In genomic region chr12:116148844-116149243, GRCh38 we compare ENCODE assay signal across 24 cellular contexts.
A peak's percentile ranks its signal among the peaks of the same experiment; 100 is the strongest.
DNase-seq lines count a peak whose midpoint lies in the region; ATAC-seq and TF ChIP-seq lines count a peak whose summit lies in the region.
"Had no signal": no experiment of that assay in that cellular context is flagged by ENCODE, and none has a peak within 500 bp of the region (broad histone marks: within the 10 kb centered on the region; RNA-seq: fewer than 3 reads in every experiment).

No MANE protein-coding gene starts in this region.

- no peak overlapping the region for H3K27ac ChIP-seq in left ventricle myocardium inferior (replicated peaks)
- H3K27ac ChIP-seq in ascending aorta, result peak overlapping the region; percentile 50 to 55
- H3K27ac ChIP-seq in naive thymus-derived CD4-positive, alpha-beta T cell (ENCODE audit: low read depth, low read length), result no peak overlapping the region
- H3K27ac ChIP-seq: brain microvascular endothelial cell, esophagus squamous epithelium, neural progenitor cell, stomach, vagina had no signal

- H3K36me3 Mint-ChIP-seq in naive thymus-derived CD4-positive, alpha-beta T cell, result peaks cover 0 to 3% (median 0%) of the 10 kb centered on the region in 5 donors
- H3K36me3 Mint-ChIP-seq: immature natural killer cell, neural progenitor cell had no signal

- intact Hi-C loops in left ventricle myocardium superior (cut with micrococcal nuclease) (loop anchor here (10.0 kb wide), 2 partner anchors 76 to 134 kb away; no protein-coding TSS in a partner anchor), left ventricle myocardium inferior (cut with micrococcal nuclease) (loop anchor here (10.0 kb wide), 1 partner anchor 86 kb away; no protein-coding TSS in a partner anchor), ascending aorta (cut with DNase I) (no loop called here), lower leg skin (cut with DNase I; ENCODE audit: low total_unique reads) (no loop called here)
- intact Hi-C loops in naive thymus-derived CD4-positive, alpha-beta T cell (cut with micrococcal nuclease), result no loop called here

- H3K4me1 ChIP-seq in left ventricle myocardium inferior (peaks cover 81% of the 10 kb centered on the region), ascending aorta (peaks cover 6 to 46% of the 10 kb centered on the region in 2 donors)
- peaks cover 2 to 22% of the 10 kb centered on the region in 2 donors for H3K4me1 ChIP-seq in naive thymus-derived CD4-positive, alpha-beta T cell (ENCODE audit: control insufficient read depth in 2 of 2, insufficient read depth in 2 of 2, low read length in 2 of 2)

- CTCF ChIA-PET in naive thymus-derived CD4-positive, alpha-beta T cell (lab: Charles Lee), result no interaction called here

- H3K4me1 Mint-ChIP-seq in naive thymus-derived CD4-positive, alpha-beta T cell, result peaks cover 30 to 74% (median 67%) of the 10 kb centered on the region in 7 donors

- POLR2A ChIA-PET in naive thymus-derived CD4-positive, alpha-beta T cell (lab: Charles Lee), result interaction anchor here (0.7 kb wide), 1 partner anchor 12 kb away, joined by 3 read pairs; no protein-coding TSS in a partner anchor

- ATAC-seq in left ventricle myocardium superior, result peak; percentile 42
- peak; percentile 54 for ATAC-seq in naive thymus-derived CD4-positive, alpha-beta T cell
- ATAC-seq: HepG2 had no signal

- no peak overlapping the region for H3K4me3 ChIP-seq in left ventricle myocardium inferior
- no peak overlapping the region for H3K4me3 ChIP-seq in ascending aorta
- no peak overlapping the region for H3K4me3 ChIP-seq in naive thymus-derived CD4-positive, alpha-beta T cell (ENCODE audit: low read length)
- no peak overlapping the region for H3K4me3 ChIP-seq in lower leg skin (ENCODE audit: low read depth, poor library complexity, severe bottlenecking)
- H3K4me3 ChIP-seq: esophagus squamous epithelium, MG63, neural progenitor cell, stomach, vagina had no signal

- no peaks in the 10 kb centered on the region for H3K9me3 Mint-ChIP-seq in naive thymus-derived CD4-positive, alpha-beta T cell
- H3K9me3 Mint-ChIP-seq: immature natural killer cell; neural progenitor cell; T-helper 1 cell treated with Interleukin-12 subunit alpha and Interleukin-12 subunit beta and Interleukin-4 antibody, amounts not matched to agents 30 μg/mL and 1 μg/mL, for 36 hours had no signal

- peak overlapping the region in 5 of 10 donors; percentile 4 to 29 (median 19) for H3K4me3 Mint-ChIP-seq in naive thymus-derived CD4-positive, alpha-beta T cell
- H3K4me3 Mint-ChIP-seq: immature natural killer cell; neural progenitor cell; T-helper 1 cell treated with Interleukin-12 subunit alpha and Interleukin-12 subunit beta and Interleukin-4 antibody, amounts not matched to agents 30 μg/mL and 1 μg/mL, for 36 hours had no signal

- TF ChIP-seq POLR2A in lower leg skin (IDR thresholded peaks at IDR 0.05), result no peak

- H3K27me3 Mint-ChIP-seq in naive thymus-derived CD4-positive, alpha-beta T cell, result no peaks in the 10 kb centered on the region

- H3K9me3 ChIP-seq in left ventricle myocardium inferior (replicated peaks), result no peaks in the 10 kb centered on the region
- no peaks in the 10 kb centered on the region for H3K9me3 ChIP-seq in ascending aorta
- H3K9me3 ChIP-seq in naive thymus-derived CD4-positive, alpha-beta T cell (ENCODE audit: control insufficient read depth in 2 of 3, low read length in 3 of 3), result no peaks in the 10 kb centered on the region
- H3K9me3 ChIP-seq: esophagus squamous epithelium, MG63, stomach, vagina had no signal

- 60 to 66% methylated on average over 3 of the region's 3 CpGs for WGBS in lower leg skin, 2 donors

- H3K36me3 ChIP-seq in left ventricle myocardium inferior, result no peaks in the 10 kb centered on the region
- no peaks in the 10 kb centered on the region for H3K36me3 ChIP-seq in ascending aorta
- no peaks in the 10 kb centered on the region for H3K36me3 ChIP-seq in naive thymus-derived CD4-positive, alpha-beta T cell (ENCODE audit: control insufficient read depth in 2 of 3, insufficient read depth in 3 of 3, low read length in 3 of 3)
- H3K36me3 ChIP-seq: brain microvascular endothelial cell, esophagus squamous epithelium, MG63, neural progenitor cell, stomach, vagina had no signal

- DNase-seq in left ventricle myocardium superior (no peak), left ventricle myocardium inferior (no peak), ascending aorta (ENCODE audit: low spot score in 2 of 2) (no peak), SIG-M5 treated with dmso at 0.1 percent for 504 hours (lab: John Stamatoyannopoulos, UW; ENCODE audit: unreplicated experiment) (no peak), lower leg skin (ENCODE audit: low spot score in 2 of 2) (no peak), foreskin melanocyte (no peak), DMS53 (lab: John Stamatoyannopoulos, UW) (no peak)
- peak in 1 of 9 donors; percentile 12 for DNase-seq in naive thymus-derived CD4-positive, alpha-beta T cell
- DNase-seq: activated CD4-positive, CD25-positive, alpha-beta regulatory T cell; activated naive CD4-positive, alpha-beta T cell; brain microvascular endothelial cell; esophagus squamous epithelium; immature natural killer cell; mesenchymal stem cell; MG63; NCI-H187 treated with DMSO at 0.1 percent for 48 hours; NCI-H446; NK-92 treated with Interleukin-12 subunit alpha and Interleukin-12 subunit beta, amount 100 ng/mL, for 24 hours; SHP77; stomach had no signal

- no peaks in the 10 kb centered on the region for H3K27me3 ChIP-seq in left ventricle myocardium inferior (ENCODE audit: low read depth)
- H3K27me3 ChIP-seq in ascending aorta, result no peaks in the 10 kb centered on the region
- no peaks in the 10 kb centered on the region for H3K27me3 ChIP-seq in naive thymus-derived CD4-positive, alpha-beta T cell (ENCODE audit: control insufficient read depth in 2 of 2, insufficient read depth in 2 of 2, low read length in 2 of 2)
- H3K27me3 ChIP-seq: brain microvascular endothelial cell, esophagus squamous epithelium, MG63, neural progenitor cell, stomach, vagina had no signal

- H3K27ac Mint-ChIP-seq in naive thymus-derived CD4-positive, alpha-beta T cell, result peak overlapping the region in 3 of 9 donors; percentile 1 to 40 (median 23)
- H3K27ac Mint-ChIP-seq: neural progenitor cell; T-helper 1 cell treated with Interleukin-12 subunit alpha and Interleukin-12 subunit beta and Interleukin-4 antibody, amounts not matched to agents 30 μg/mL and 1 μg/mL, for 36 hours had no signal

- TF ChIP-seq CTCF in left ventricle myocardium inferior (IDR thresholded peaks at IDR 0.05; ENCODE audit: borderline replicate concordance) (no peak), ascending aorta (IDR thresholded peaks at IDR 0.05) (no peak), lower leg skin (IDR thresholded peaks at IDR 0.05) (no peak)

Comparison
In these comparisons a context has a peak if more than half of its experiments do, and no peak if none do; other contexts are left out.
1. H3K27ac ChIP-seq: peak in ascending aorta (2 of 2); none in left ventricle myocardium inferior (single experiment) and naive thymus-derived CD4-positive, alpha-beta T cell (single experiment).
2. intact Hi-C loops: an anchor here in left ventricle myocardium superior (10.0 kb wide) and left ventricle myocardium inferior (10.0 kb wide); none called in ascending aorta, naive thymus-derived CD4-positive, alpha-beta T cell and lower leg skin.